Comparison of ENCODE assay signal across 1 cellular context in the genomic region with DNA sequence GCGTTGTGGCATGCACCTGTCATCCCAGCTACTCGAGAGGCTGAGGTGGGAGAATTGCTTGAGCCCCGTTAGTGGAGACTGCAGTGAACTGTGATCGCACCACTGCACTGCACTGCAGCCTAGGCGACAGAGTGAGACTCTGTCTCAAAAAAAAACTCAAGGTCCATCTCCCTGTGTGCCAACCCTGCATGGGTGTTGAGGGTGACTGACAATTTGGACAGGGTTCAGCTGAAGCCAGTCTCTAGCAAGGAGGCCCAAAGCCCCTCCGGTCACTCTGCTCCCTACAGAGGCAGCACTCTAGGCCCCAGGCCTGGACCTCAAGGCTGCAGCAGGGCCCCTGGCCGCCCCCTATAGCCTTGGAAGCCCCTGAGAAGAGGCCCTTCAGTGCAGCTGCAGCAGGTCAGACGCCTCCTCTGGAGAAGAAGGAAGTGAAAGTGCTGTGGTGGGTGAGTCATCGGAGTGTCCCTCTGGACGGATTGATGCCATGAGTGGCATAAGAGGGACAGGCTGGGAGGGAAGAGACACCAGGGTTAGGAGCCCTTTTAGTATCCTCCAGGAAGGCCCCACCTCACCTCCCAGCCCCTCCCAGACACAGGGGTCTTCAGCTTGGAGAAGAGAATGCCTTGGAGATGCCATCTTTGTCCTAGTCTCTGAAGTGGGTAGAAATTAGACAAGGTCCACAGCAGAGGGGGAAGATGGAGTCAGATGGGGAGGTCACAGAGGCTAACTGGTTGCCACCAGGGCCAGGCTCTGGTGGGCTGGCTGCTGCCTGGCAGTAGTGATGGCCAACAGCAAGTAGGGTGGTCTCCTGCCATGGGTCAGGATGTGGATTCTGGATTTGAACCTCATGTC.
A peak's percentile ranks its signal among the peaks of the same experiment; 100 is the strongest.
TF ChIP-seq lines count a peak whose summit lies in the region.

No MANE protein-coding gene starts in this region.

TF ChIP-seq in GM12878, 131 proteins besides CTCF, POLR2A, EP300 and RAD21 (continued from another document and continues in another):
- TF ChIP-seq, protein P1, sequence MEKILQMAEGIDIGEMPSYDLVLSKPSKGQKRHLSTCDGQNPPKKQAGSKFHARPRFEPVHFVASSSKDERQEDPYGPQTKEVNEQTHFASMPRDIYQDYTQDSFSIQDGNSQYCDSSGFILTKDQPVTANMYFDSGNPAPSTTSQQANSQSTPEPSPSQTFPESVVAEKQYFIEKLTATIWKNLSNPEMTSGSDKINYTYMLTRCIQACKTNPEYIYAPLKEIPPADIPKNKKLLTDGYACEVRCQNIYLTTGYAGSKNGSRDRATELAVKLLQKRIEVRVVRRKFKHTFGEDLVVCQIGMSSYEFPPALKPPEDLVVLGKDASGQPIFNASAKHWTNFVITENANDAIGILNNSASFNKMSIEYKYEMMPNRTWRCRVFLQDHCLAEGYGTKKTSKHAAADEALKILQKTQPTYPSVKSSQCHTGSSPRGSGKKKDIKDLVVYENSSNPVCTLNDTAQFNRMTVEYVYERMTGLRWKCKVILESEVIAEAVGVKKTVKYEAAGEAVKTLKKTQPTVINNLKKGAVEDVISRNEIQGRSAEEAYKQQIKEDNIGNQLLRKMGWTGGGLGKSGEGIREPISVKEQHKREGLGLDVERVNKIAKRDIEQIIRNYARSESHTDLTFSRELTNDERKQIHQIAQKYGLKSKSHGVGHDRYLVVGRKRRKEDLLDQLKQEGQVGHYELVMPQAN (conservative IDR thresholded peaks at IDR 0.05): no peak; the same call in 1 of the 2 replicates
- TF ChIP-seq ZNF274 (IDR thresholded peaks at IDR 0.05; ENCODE audit: insufficient read depth, insufficient read length): no peak
- peak; percentile 98 for TF ChIP-seq TCF12 (IDR thresholded peaks at IDR 0.05; ENCODE audit: low read depth, low read length)
- TF ChIP-seq TAF1 (IDR thresholded peaks at IDR 0.05; ENCODE audit: borderline replicate concordance, low read depth, low read length): 0 out of 2 replicates have a peak, but pooled peaks have one; percentile 10
- TF ChIP-seq EED (IDR thresholded peaks at IDR 0.05; ENCODE audit: low read depth): peak; percentile 100
- TF ChIP-seq LARP7 (IDR thresholded peaks at IDR 0.05): peak; percentile 18; the same call in 1 of the 2 replicates
- TF ChIP-seq NR2C1 (IDR thresholded peaks at IDR 0.05): no peak
- TF ChIP-seq, protein P2, sequence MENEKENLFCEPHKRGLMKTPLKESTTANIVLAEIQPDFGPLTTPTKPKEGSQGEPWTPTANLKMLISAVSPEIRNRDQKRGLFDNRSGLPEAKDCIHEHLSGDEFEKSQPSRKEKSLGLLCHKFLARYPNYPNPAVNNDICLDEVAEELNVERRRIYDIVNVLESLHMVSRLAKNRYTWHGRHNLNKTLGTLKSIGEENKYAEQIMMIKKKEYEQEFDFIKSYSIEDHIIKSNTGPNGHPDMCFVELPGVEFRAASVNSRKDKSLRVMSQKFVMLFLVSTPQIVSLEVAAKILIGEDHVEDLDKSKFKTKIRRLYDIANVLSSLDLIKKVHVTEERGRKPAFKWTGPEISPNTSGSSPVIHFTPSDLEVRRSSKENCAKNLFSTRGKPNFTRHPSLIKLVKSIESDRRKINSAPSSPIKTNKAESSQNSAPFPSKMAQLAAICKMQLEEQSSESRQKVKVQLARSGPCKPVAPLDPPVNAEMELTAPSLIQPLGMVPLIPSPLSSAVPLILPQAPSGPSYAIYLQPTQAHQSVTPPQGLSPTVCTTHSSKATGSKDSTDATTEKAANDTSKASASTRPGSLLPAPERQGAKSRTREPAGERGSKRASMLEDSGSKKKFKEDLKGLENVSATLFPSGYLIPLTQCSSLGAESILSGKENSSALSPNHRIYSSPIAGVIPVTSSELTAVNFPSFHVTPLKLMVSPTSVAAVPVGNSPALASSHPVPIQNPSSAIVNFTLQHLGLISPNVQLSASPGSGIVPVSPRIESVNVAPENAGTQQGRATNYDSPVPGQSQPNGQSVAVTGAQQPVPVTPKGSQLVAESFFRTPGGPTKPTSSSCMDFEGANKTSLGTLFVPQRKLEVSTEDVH (IDR thresholded peaks at IDR 0.05; ENCODE audit: low read depth, partially characterized antibody): no peak
- TF ChIP-seq ETV6 (conservative IDR thresholded peaks at IDR 0.05 in 1 of 2, IDR thresholded peaks at IDR 0.05 in 1 of 2; ENCODE audit: borderline replicate concordance in 1 of 2, low read depth in 1 of 2): peak in 1 of 2 experiments; percentile 93; a peak in 2 of 4 replicates
- TF ChIP-seq, protein P3, sequence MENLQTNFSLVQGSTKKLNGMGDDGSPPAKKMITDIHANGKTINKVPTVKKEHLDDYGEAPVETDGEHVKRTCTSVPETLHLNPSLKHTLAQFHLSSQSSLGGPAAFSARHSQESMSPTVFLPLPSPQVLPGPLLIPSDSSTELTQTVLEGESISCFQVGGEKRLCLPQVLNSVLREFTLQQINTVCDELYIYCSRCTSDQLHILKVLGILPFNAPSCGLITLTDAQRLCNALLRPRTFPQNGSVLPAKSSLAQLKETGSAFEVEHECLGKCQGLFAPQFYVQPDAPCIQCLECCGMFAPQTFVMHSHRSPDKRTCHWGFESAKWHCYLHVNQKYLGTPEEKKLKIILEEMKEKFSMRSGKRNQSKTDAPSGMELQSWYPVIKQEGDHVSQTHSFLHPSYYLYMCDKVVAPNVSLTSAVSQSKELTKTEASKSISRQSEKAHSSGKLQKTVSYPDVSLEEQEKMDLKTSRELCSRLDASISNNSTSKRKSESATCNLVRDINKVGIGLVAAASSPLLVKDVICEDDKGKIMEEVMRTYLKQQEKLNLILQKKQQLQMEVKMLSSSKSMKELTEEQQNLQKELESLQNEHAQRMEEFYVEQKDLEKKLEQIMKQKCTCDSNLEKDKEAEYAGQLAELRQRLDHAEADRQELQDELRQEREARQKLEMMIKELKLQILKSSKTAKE (IDR thresholded peaks at IDR 0.05; ENCODE audit: low read depth, poor library complexity, severe bottlenecking): peak; percentile 35
- peak; percentile 77 for TF ChIP-seq SP1 (IDR thresholded peaks at IDR 0.05; ENCODE audit: low read depth, low read length)
- peak; percentile 78 for TF ChIP-seq RELA (IDR thresholded peaks at IDR 0.05; ENCODE audit: borderline replicate concordance, partially characterized antibody)
- TF ChIP-seq STAT3 (IDR thresholded peaks at IDR 0.05; ENCODE audit: low read depth, low read length): no peak
- TF ChIP-seq YBX1 (IDR thresholded peaks at IDR 0.05): no peak
- TF ChIP-seq IKZF2 (IDR thresholded peaks at IDR 0.05): peak; percentile 99
- peak; percentile 77 for TF ChIP-seq MEF2B (IDR thresholded peaks at IDR 0.05; ENCODE audit: partially characterized antibody, poor library complexity, severe bottlenecking)
- no peak for TF ChIP-seq FOS (IDR thresholded peaks at IDR 0.05; ENCODE audit: borderline replicate concordance, extremely low read depth, insufficient read length)
- peak in 1 of 2 experiments; percentile 86; a peak in 2 of 4 replicates for TF ChIP-seq SRF (IDR thresholded peaks at IDR 0.05; ENCODE audit: low read depth in 2 of 2, low read length in 2 of 2)
- no peak for TF ChIP-seq ZSCAN29 (IDR thresholded peaks at IDR 0.05)
- peak; percentile 90; the same call in 1 of the 2 replicates for TF ChIP-seq PAX5 (IDR thresholded peaks at IDR 0.05; ENCODE audit: borderline replicate concordance, low read depth, low read length)
- TF ChIP-seq ZNF24 (IDR thresholded peaks at IDR 0.05): no peak
- TF ChIP-seq, protein P4, sequence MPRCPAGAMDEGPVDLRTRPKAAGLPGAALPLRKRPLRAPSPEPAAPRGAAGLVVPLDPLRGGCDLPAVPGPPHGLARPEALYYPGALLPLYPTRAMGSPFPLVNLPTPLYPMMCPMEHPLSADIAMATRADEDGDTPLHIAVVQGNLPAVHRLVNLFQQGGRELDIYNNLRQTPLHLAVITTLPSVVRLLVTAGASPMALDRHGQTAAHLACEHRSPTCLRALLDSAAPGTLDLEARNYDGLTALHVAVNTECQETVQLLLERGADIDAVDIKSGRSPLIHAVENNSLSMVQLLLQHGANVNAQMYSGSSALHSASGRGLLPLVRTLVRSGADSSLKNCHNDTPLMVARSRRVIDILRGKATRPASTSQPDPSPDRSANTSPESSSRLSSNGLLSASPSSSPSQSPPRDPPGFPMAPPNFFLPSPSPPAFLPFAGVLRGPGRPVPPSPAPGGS (IDR thresholded peaks at IDR 0.05; ENCODE audit: borderline replicate concordance, insufficient read depth, low read depth, low read length, poor library complexity, severe bottlenecking): peak; percentile 96
- peak; percentile 83 for TF ChIP-seq ATF7 (IDR thresholded peaks at IDR 0.05; ENCODE audit: low read depth)
- peak; percentile 94 for TF ChIP-seq NR2F1 (conservative IDR thresholded peaks at IDR 0.05)
- no peak for TF ChIP-seq NFXL1 (IDR thresholded peaks at IDR 0.05; ENCODE audit: borderline replicate concordance)
- no peak for TF ChIP-seq MYB (IDR thresholded peaks at IDR 0.05; ENCODE audit: borderline replicate concordance, low read depth, low read length)
- peak; percentile 82 for TF ChIP-seq BMI1 (IDR thresholded peaks at IDR 0.05; ENCODE audit: borderline replicate concordance)
- TF ChIP-seq TCF7 (IDR thresholded peaks at IDR 0.05; ENCODE audit: borderline replicate concordance): no peak
- peak; percentile 61; the same call in 1 of the 3 replicates for TF ChIP-seq POU2F2 (IDR thresholded peaks at IDR 0.05; ENCODE audit: borderline replicate concordance, low read depth, low read length)
- TF ChIP-seq, protein P5, sequence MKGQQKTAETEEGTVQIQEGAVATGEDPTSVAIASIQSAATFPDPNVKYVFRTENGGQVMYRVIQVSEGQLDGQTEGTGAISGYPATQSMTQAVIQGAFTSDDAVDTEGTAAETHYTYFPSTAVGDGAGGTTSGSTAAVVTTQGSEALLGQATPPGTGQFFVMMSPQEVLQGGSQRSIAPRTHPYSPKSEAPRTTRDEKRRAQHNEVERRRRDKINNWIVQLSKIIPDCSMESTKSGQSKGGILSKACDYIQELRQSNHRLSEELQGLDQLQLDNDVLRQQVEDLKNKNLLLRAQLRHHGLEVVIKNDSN (IDR thresholded peaks at IDR 0.05; ENCODE audit: borderline replicate concordance, extremely low read length, insufficient read depth, low read depth, low read length): no peak
- TF ChIP-seq YY1 (IDR thresholded peaks at IDR 0.05; ENCODE audit: low read depth, low read length): no peak
- TF ChIP-seq, protein P6, sequence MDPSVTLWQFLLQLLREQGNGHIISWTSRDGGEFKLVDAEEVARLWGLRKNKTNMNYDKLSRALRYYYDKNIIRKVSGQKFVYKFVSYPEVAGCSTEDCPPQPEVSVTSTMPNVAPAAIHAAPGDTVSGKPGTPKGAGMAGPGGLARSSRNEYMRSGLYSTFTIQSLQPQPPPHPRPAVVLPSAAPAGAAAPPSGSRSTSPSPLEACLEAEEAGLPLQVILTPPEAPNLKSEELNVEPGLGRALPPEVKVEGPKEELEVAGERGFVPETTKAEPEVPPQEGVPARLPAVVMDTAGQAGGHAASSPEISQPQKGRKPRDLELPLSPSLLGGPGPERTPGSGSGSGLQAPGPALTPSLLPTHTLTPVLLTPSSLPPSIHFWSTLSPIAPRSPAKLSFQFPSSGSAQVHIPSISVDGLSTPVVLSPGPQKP (IDR thresholded peaks at IDR 0.05; ENCODE audit: low read depth, low read length): no peak
- TF ChIP-seq, protein P7, sequence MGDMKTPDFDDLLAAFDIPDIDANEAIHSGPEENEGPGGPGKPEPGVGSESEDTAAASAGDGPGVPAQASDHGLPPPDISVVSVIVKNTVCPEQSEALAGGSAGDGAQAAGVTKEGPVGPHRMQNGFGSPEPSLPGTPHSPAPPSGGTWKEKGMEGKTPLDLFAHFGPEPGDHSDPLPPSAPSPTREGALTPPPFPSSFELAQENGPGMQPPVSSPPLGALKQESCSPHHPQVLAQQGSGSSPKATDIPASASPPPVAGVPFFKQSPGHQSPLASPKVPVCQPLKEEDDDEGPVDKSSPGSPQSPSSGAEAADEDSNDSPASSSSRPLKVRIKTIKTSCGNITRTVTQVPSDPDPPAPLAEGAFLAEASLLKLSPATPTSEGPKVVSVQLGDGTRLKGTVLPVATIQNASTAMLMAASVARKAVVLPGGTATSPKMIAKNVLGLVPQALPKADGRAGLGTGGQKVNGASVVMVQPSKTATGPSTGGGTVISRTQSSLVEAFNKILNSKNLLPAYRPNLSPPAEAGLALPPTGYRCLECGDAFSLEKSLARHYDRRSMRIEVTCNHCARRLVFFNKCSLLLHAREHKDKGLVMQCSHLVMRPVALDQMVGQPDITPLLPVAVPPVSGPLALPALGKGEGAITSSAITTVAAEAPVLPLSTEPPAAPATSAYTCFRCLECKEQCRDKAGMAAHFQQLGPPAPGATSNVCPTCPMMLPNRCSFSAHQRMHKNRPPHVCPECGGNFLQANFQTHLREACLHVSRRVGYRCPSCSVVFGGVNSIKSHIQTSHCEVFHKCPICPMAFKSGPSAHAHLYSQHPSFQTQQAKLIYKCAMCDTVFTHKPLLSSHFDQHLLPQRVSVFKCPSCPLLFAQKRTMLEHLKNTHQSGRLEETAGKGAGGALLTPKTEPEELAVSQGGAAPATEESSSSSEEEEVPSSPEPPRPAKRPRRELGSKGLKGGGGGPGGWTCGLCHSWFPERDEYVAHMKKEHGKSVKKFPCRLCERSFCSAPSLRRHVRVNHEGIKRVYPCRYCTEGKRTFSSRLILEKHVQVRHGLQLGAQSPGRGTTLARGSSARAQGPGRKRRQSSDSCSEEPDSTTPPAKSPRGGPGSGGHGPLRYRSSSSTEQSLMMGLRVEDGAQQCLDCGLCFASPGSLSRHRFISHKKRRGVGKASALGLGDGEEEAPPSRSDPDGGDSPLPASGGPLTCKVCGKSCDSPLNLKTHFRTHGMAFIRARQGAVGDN (IDR thresholded peaks at IDR 0.05): peak; percentile 35
- TF ChIP-seq, protein P8, sequence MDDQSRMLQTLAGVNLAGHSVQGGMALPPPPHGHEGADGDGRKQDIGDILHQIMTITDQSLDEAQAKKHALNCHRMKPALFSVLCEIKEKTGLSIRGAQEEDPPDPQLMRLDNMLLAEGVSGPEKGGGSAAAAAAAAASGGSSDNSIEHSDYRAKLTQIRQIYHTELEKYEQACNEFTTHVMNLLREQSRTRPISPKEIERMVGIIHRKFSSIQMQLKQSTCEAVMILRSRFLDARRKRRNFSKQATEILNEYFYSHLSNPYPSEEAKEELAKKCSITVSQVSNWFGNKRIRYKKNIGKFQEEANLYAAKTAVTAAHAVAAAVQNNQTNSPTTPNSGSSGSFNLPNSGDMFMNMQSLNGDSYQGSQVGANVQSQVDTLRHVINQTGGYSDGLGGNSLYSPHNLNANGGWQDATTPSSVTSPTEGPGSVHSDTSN (IDR thresholded peaks at IDR 0.05; ENCODE audit: insufficient replicate concordance, low read depth, low read length): peak; percentile 81
- peak; percentile 94 for TF ChIP-seq JUNB (IDR thresholded peaks at IDR 0.05)
- TF ChIP-seq, protein P9, sequence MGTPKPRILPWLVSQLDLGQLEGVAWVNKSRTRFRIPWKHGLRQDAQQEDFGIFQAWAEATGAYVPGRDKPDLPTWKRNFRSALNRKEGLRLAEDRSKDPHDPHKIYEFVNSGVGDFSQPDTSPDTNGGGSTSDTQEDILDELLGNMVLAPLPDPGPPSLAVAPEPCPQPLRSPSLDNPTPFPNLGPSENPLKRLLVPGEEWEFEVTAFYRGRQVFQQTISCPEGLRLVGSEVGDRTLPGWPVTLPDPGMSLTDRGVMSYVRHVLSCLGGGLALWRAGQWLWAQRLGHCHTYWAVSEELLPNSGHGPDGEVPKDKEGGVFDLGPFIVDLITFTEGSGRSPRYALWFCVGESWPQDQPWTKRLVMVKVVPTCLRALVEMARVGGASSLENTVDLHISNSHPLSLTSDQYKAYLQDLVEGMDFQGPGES (IDR thresholded peaks at IDR 0.05): no peak
- TF ChIP-seq TBL1XR1 (IDR thresholded peaks at IDR 0.05; ENCODE audit: low read depth, low read length): 0 out of 2 replicates have a peak, but pooled peaks have one; percentile 1
- TF ChIP-seq GABPA (IDR thresholded peaks at IDR 0.05; ENCODE audit: low read depth): no peak
- TF ChIP-seq ZBED1 (IDR thresholded peaks at IDR 0.05; ENCODE audit: borderline replicate concordance): peak; percentile 81; the same call in 1 of the 2 replicates
- no peak for TF ChIP-seq HDAC6 (IDR thresholded peaks at IDR 0.05; ENCODE audit: unreplicated experiment)
- TF ChIP-seq NRF1 (conservative IDR thresholded peaks at IDR 0.05; ENCODE audit: low read depth, low read length): no peak
- peak; percentile 45 to 71; a peak in 2 of 4 replicates for TF ChIP-seq BHLHE40 (IDR thresholded peaks at IDR 0.05; ENCODE audit: borderline replicate concordance in 1 of 2, low read depth in 2 of 2, low read length in 1 of 2)
